ENCODE assay signal across 8 cellular contexts in the genomic region with DNA sequence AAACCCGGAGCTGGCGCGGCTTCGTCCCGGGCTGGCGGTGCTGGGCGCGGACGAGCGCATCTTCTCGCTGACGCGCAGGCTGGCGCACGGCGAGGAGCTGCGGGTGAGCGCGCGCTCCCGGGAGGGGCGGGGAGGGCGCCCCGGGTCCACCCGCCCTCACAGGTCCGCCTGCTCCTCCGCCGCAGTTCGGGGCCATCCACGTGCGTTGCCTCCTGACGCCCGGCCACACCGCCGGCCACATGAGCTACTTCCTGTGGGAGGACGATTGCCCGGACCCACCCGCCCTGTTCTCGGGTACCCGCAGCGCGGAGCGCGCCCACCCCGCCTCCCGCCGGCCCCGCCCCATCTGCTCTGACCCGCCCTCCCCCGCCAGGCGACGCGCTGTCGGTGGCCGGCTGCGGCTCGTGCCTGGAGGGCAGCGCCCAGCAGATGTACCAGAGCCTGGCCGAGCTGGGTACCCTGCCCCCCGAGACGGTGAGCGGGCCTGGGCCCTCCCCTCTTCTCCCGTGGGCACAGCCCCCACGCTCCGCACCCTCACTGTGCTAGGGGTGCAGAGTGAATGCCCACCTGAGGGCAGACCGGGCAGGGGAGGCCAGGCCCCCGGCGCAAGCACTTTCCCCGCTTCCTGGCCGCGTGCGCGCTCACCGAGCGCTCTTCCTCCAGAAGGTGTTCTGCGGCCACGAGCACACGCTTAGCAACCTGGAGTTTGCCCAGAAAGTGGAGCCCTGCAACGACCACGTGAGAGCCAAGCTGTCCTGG. TPM values are rescaled to one million over a fixed set of nuclear protein-coding genes. Genes with fewer than 3 reads are reported as not detected.
DNase-seq lines count a peak whose midpoint lies in the region; ATAC-seq and TF ChIP-seq lines count a peak whose summit lies in the region.

No MANE protein-coding gene starts in this region.

- H3K36me3 Mint-ChIP-seq in T-cell = no peaks in the 10 kb centered on the region

- H3K9me3 Mint-ChIP-seq in T-cell = no peaks in the 10 kb centered on the region

- peak; percentile 81 for DNase-seq in SIG-M5 treated with dmso at 0.1 percent for 504 hours (lab: John Stamatoyannopoulos, UW; ENCODE audit: unreplicated experiment)
- no peak for DNase-seq in SIG-M5 (lab: John Stamatoyannopoulos, UW)
- peak in 33 of 34 experiments; percentile 31 to 71 (median 57) for DNase-seq in T-cell
- DNase-seq in astrocyte of the spinal cord (ENCODE audit: low read depth, low spot score) = peak; percentile 83
- no peak for DNase-seq in iPS DF 6.9 (ENCODE audit: low read depth, low spot score)

- peak overlapping the region; percentile 93 for H3K4me2 ChIP-seq in skeletal muscle satellite cell (ENCODE audit: low read length)

- peaks cover 19% of the 10 kb centered on the region for H3K27me3 ChIP-seq in HUES6 (ENCODE audit: control insufficient read depth, insufficient read depth, low read length)
- no peaks in the 10 kb centered on the region for H3K27me3 ChIP-seq in iPS DF 6.9 (ENCODE audit: control insufficient read depth, insufficient read depth, low read length)
- no peaks in the 10 kb centered on the region for H3K27me3 ChIP-seq in skeletal muscle satellite cell (ENCODE audit: control insufficient read depth, insufficient read depth, low read length)

- H3K9me3 ChIP-seq in HUES6 (ENCODE audit: control insufficient read depth, insufficient read depth, low read depth, low read length) (no peaks in the 10 kb centered on the region), iPS DF 6.9 (ENCODE audit: control insufficient read depth, insufficient read depth, low read length) (no peaks in the 10 kb centered on the region), skeletal muscle satellite cell (replicated peaks; ENCODE audit: low read length) (no peaks in the 10 kb centered on the region)

- H3K27me3 Mint-ChIP-seq in T-cell = no peaks in the 10 kb centered on the region

- H3K4me3 ChIP-seq in HUES6 (ENCODE audit: low read depth, low read length) (peak overlapping the region; percentile 71), astrocyte of the spinal cord (ENCODE audit: low read depth, low read length) (peak overlapping the region; percentile 62), iPS DF 6.9 (ENCODE audit: low read length) (peak overlapping the region; percentile 51; the same call in 1 of the 2 replicates), skeletal muscle satellite cell (ENCODE audit: low read length) (peak overlapping the region; percentile 75)

- WGBS in iPS DF 6.9 (ENCODE audit: insufficient coverage, insufficient read length) = no CpG with 5 or more reads among the region's 80 CpGs

- ATAC-seq in T-cell (replicated peaks in 1 of 4) (peak; percentile 62 to 73 (median 66)), HG03565 (IDR thresholded peaks at IDR 0.05; ENCODE audit: unreplicated experiment) (no peak)

- peaks cover 0 to 6% (median 5%) of the 10 kb centered on the region in 3 donors for H3K4me1 Mint-ChIP-seq in T-cell

- peak overlapping the region; percentile 69 for H3K9ac ChIP-seq in HUES6 (ENCODE audit: low read length)
- no peak overlapping the region for H3K9ac ChIP-seq in skeletal muscle satellite cell (ENCODE audit: low read depth, low read length)

- CTCF ChIA-PET in T-cell (lab: Charles Lee) = interaction anchor here in 1 of 2 donors (0.6 to 0.9 kb wide), 2 partner anchors 12 to 60 kb away, joined by 3 read pairs; a partner anchor contains a TSS

- peaks cover 15% of the 10 kb centered on the region for H3K36me3 ChIP-seq in HUES6 (ENCODE audit: control insufficient read depth, insufficient read depth, low read length)
- H3K36me3 ChIP-seq in iPS DF 6.9 (ENCODE audit: control insufficient read depth, insufficient read depth, low read length) = no peaks in the 10 kb centered on the region
- H3K36me3 ChIP-seq in skeletal muscle satellite cell (ENCODE audit: insufficient read depth, low read length) = peaks cover 9% of the 10 kb centered on the region

- POLR2A ChIA-PET in T-cell (lab: Charles Lee) = interaction anchor here in 1 of 2 donors (0.6 kb wide), 1 partner anchor 23 kb away, joined by 4 read pairs; no protein-coding TSS in a partner anchor

- peak overlapping the region; percentile 25 to 80 (median 49) for H3K4me3 Mint-ChIP-seq in T-cell

- H3K4me1 ChIP-seq in HUES6 (ENCODE audit: control insufficient read depth, insufficient read depth, low read length) = peaks cover 3% of the 10 kb centered on the region; the same call in 1 of the 2 replicates
- peaks cover 3% of the 10 kb centered on the region; the same call in 1 of the 2 replicates for H3K4me1 ChIP-seq in iPS DF 6.9 (ENCODE audit: control insufficient read depth, insufficient read depth, low read length)
- H3K4me1 ChIP-seq in skeletal muscle satellite cell (ENCODE audit: control insufficient read depth, insufficient read depth, low read length) = peaks cover 14% of the 10 kb centered on the region

- in situ Hi-C loops in astrocyte of the spinal cord (cut with HindIII; ENCODE audit: low sequenced_read_pairs) = no loop called here

- no peak for TF ChIP-seq CTCF in astrocyte of the spinal cord (IDR thresholded peaks at IDR 0.05; ENCODE audit: low read depth, low read length)

- no peak overlapping the region for H3K27ac ChIP-seq in HUES6 (ENCODE audit: low read depth, low read length)
- H3K27ac ChIP-seq in iPS DF 6.9 (ENCODE audit: low read length) = no peak overlapping the region

- H3K27ac Mint-ChIP-seq in T-cell = no peak overlapping the region

RNA-seq across cellular contexts. Expression of a gene that starts 1.4 kb away (rescaled TPM):
- total RNA-seq in T-cell = 10 to 100 TPM in 4 of 5 donors, 1 to 10 TPM in 1; 9.9 to 50.1 (median 31.6) TPM
- 19.4 and 30.7 TPM in 2 replicates for total RNA-seq in skeletal muscle satellite cell (2012; rRNA removed)

RNA-seq across cellular contexts. Expression of a gene that starts 2.1 kb away (rescaled TPM):
- 10 to 100 TPM in 1 of 5 donors, 1 to 10 TPM in 4; 3.1 to 17.1 (median 8.6) TPM for total RNA-seq in T-cell
- 3.5 and 3.7 TPM in 2 replicates for total RNA-seq in skeletal muscle satellite cell (2012; rRNA removed)

RNA-seq across cellular contexts. Expression of a gene that starts 7.4 kb away (rescaled TPM):
- total RNA-seq in T-cell = 10 to 100 TPM; 22.9 to 38.8 (median 27.2) TPM
- total RNA-seq in skeletal muscle satellite cell (2012; rRNA removed) = 22.1 and 33.9 TPM in 2 replicates

RNA-seq across cellular contexts. Expression of a gene that starts 12.5 kb away (rescaled TPM):
- 10 to 100 TPM; 36.2 to 69.1 (median 58.6) TPM for total RNA-seq in T-cell
- total RNA-seq in skeletal muscle satellite cell (2012; rRNA removed) = 23.8 and 26.9 TPM in 2 replicates

RNA-seq across cellular contexts. Expression of a gene that starts 13.4 kb away (rescaled TPM):
- 10 to 100 TPM in 3 of 5 donors, 1 to 10 TPM in 2; 4.2 to 18.2 (median 12.0) TPM for total RNA-seq in T-cell
- 70.0 and 90.9 TPM in 2 replicates for total RNA-seq in skeletal muscle satellite cell (2012; rRNA removed)

Comparison
In these comparisons a context has a peak if more than half of its experiments do, and no peak if none do; other contexts are left out.
1. DNase-seq: peak in SIG-M5 treated with dmso at 0.1 percent for 504 hours (single experiment), T-cell (33 of 34) and astrocyte of the spinal cord (single experiment); none in SIG-M5 (single experiment) and iPS DF 6.9 (single experiment).
2. Peak in every context shown above with its lines, with median percentiles within 50 percentile points of each other: H3K4me3 ChIP-seq.